ENCODE assay signal across 15 cellular contexts in genomic region chr5:68420476-68421344, GRCh38.
A peak's percentile ranks its signal among the peaks of the same experiment; 100 is the strongest.
DNase-seq lines count a peak whose midpoint lies in the region; ATAC-seq and TF ChIP-seq lines count a peak whose summit lies in the region.
"Had no signal": no experiment of that assay in that cellular context is flagged by ENCODE, and none has a peak within 500 bp of the region (broad histone marks: within the 10 kb centered on the region; RNA-seq: fewer than 3 reads in every experiment).

No MANE protein-coding gene starts in this region.

- H3K36me3 ChIP-seq in cardiac muscle cell = no peaks in the 10 kb centered on the region
- H3K36me3 ChIP-seq in gastroesophageal sphincter = no peaks in the 10 kb centered on the region

- peak overlapping the region; percentile 75 for H3K27ac ChIP-seq in 22Rv1
- H3K27ac ChIP-seq in cardiac muscle cell = peak overlapping the region; percentile 78
- no peak overlapping the region for H3K27ac ChIP-seq in gastroesophageal sphincter

- H3K4me3 ChIP-seq in cardiac muscle cell (no peak overlapping the region), gastroesophageal sphincter (no peak overlapping the region)
- H3K4me3 ChIP-seq: GM23248 had no signal

- H3K9me3 Mint-ChIP-seq in neural crest cell = no peaks in the 10 kb centered on the region
- H3K9me3 Mint-ChIP-seq: activated naive CD4-positive, alpha-beta T cell treated with anti-CD3 and anti-CD28 coated beads, Interleukin-2, amount 50 U/mL, for 24 hours; central memory CD8-positive, alpha-beta T cell; natural killer cell had no signal

- H3K4me1 Mint-ChIP-seq in neural crest cell = peaks cover 52% of the 10 kb centered on the region

- no peaks in the 10 kb centered on the region for H3K27me3 ChIP-seq in cardiac muscle cell
- no peaks in the 10 kb centered on the region for H3K27me3 ChIP-seq in gastroesophageal sphincter

- H3K36me3 Mint-ChIP-seq in neural crest cell (ENCODE audit: low read depth) = no peaks in the 10 kb centered on the region
- H3K36me3 Mint-ChIP-seq: activated naive CD4-positive, alpha-beta T cell treated with anti-CD3 and anti-CD28 coated beads, Interleukin-2, amount 50 U/mL, for 24 hours; natural killer cell had no signal

- no peak for TF ChIP-seq POLR2A in gastroesophageal sphincter (IDR thresholded peaks at IDR 0.05)

- peak; percentile 98 for DNase-seq in OCI-M1 (lab: John Stamatoyannopoulos, UW)
- DNase-seq in cardiac muscle cell (ENCODE audit: low read depth in 1 of 2, low spot score in 1 of 2) = peak in 1 of 2 donors; percentile 51
- DNase-seq in neural crest cell (ENCODE audit: low read depth, low spot score) = no peak
- no peak for DNase-seq in epidermal melanocyte (ENCODE audit: insufficient read length, low spot score)
- DNase-seq in NCI-H2171 treated with DMSO at 0.1 percent for 48 hours (lab: John Stamatoyannopoulos, UW) = no peak
- DNase-seq: activated CD4-positive, alpha-beta T cell treated with anti-CD3 and anti-CD28 coated beads for 1 hour; GM23248; natural killer cell; NCI-H2171; stimulated activated CD4-positive, alpha-beta T cell treated with anti-CD3 and anti-CD28 coated beads, Interleukin-4, amount 100 ng/mL, for 24 hours had no signal

- H3K9me3 ChIP-seq in cardiac muscle cell (ENCODE audit: low read depth) (no peaks in the 10 kb centered on the region), gastroesophageal sphincter (no peaks in the 10 kb centered on the region)

- no peaks in the 10 kb centered on the region for H3K27me3 Mint-ChIP-seq in neural crest cell (ENCODE audit: low read depth)
- H3K27me3 Mint-ChIP-seq: activated naive CD4-positive, alpha-beta T cell treated with anti-CD3 and anti-CD28 coated beads, Interleukin-2, amount 50 U/mL, for 24 hours; central memory CD8-positive, alpha-beta T cell had no signal

- peak overlapping the region; percentile 79 for H3K27ac Mint-ChIP-seq in neural crest cell (ENCODE audit: unreplicated experiment)
- H3K27ac Mint-ChIP-seq: activated naive CD4-positive, alpha-beta T cell treated with anti-CD3 and anti-CD28 coated beads, Interleukin-2, amount 50 U/mL, for 24 hours; natural killer cell had no signal

- no peak overlapping the region for H3K4me3 Mint-ChIP-seq in neural crest cell
- H3K4me3 Mint-ChIP-seq: activated naive CD4-positive, alpha-beta T cell treated with anti-CD3 and anti-CD28 coated beads, Interleukin-2, amount 50 U/mL, for 24 hours; central memory CD8-positive, alpha-beta T cell; natural killer cell had no signal

- TF ChIP-seq EP300 in gastroesophageal sphincter (IDR thresholded peaks at IDR 0.05) = no peak

- no peak for TF ChIP-seq CTCF in 22Rv1 (IDR thresholded peaks at IDR 0.05)
- no peak for TF ChIP-seq CTCF in cardiac muscle cell (IDR thresholded peaks at IDR 0.05; ENCODE audit: low read depth, low read length)
- no peak for TF ChIP-seq CTCF in neural crest cell (conservative IDR thresholded peaks at IDR 0.05)
- TF ChIP-seq CTCF in gastroesophageal sphincter (IDR thresholded peaks at IDR 0.05) = no peak

- WGBS in gastroesophageal sphincter (ENCODE audit: low coverage in 1 of 2), 2 donors = 79 to 88% methylated on average over 7 of the region's 10 CpGs

- H3K4me1 ChIP-seq in cardiac muscle cell (ENCODE audit: low read depth) (peaks cover 32% of the 10 kb centered on the region), gastroesophageal sphincter (peaks cover 0 to 23% (median 4%) of the 10 kb centered on the region in 3 donors)

- no peak for ATAC-seq in GM21360 (IDR thresholded peaks at IDR 0.05; ENCODE audit: unreplicated experiment)
- no peak for ATAC-seq in gastroesophageal sphincter

Comparison
In these comparisons a context has a peak if more than half of its experiments do, and no peak if none do; other contexts are left out.
1. H3K27ac ChIP-seq: peak in 22Rv1 (single experiment) and cardiac muscle cell (single experiment); none in gastroesophageal sphincter (0 of 4).